In the genomic region with DNA sequence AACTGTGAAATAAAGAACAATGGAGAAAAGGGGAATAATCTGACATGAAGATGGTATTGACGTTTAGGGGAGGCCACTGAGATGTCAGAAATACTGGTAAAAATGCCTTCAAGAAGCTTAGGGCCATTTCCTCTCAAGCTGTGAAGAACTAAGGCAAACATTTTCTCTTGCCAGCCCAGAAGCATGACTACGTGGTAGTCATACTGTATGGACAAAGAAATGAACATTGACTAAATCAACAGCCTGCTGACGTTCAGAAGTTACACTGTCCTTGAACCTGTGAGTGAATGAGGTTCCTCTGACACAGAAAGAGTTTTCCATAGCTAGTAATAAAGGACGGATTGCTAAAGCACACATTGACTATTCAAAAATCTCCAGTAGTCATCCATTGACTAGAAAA, we compare ENCODE assay signal across 35 cellular contexts.
DNase-seq lines count a peak whose midpoint lies in the region; ATAC-seq, FAIRE-seq and TF ChIP-seq lines count a peak whose summit lies in the region.
"Had no signal": no experiment of that assay in that cellular context is flagged by ENCODE, and none has a peak within 500 bp of the region (broad histone marks: within the 10 kb centered on the region; RNA-seq: fewer than 3 reads in every experiment).

No MANE protein-coding gene starts in this region.

- H3K4me3 ChIP-seq in ACC112 (ENCODE audit: low read depth, low read length) (no peak overlapping the region), bronchial epithelial cell (ENCODE audit: low read depth, low read length) (no peak overlapping the region), HepG2 (replicated peaks in 1 of 3; ENCODE audit: insufficient read depth in 1 of 3, low read depth in 2 of 3, low read length in 3 of 3) (no peak overlapping the region), upper lobe of left lung (no peak overlapping the region), small intestine (ENCODE audit: low read depth in 1 of 2, low read length in 2 of 2) (no peak overlapping the region)
- H3K4me3 ChIP-seq: colonic mucosa, GM12878, right lobe of liver, stomach, vagina had no signal

- in situ Hi-C loops in HepG2 (cut with HindIII; ENCODE audit: extremely low pct_ligation_motif_present, low pct_unique_long_range_greater_than_20kb) = no loop called here

- POLR2A ChIA-PET in HepG2 (lab: Yijun Ruan, JAX) = no interaction called here

- WGBS in HepG2 (ENCODE audit: low lambda C conversion rate) = 0% methylated on average over 4 of the region's 4 CpGs
- 62 to 67% methylated on average over 4 of the region's 4 CpGs for whole genome bisulfite sequencing in upper lobe of left lung, 2 donors
- 44 to 72% (median 49%) methylated on average over 4 of the region's 4 CpGs for WGBS in small intestine, 3 donors

- TF ChIP-seq CTCF in bronchial epithelial cell (IDR thresholded peaks at IDR 0.05; ENCODE audit: insufficient read depth, low read length, severe bottlenecking) (no peak), HepG2 (CRISPR knock-in tag; IDR thresholded peaks at IDR 0.05) (no peak), upper lobe of left lung (IDR thresholded peaks at IDR 0.05) (no peak)

- H3K27me3 ChIP-seq in ACC112 (ENCODE audit: insufficient read depth, low read length) (no peaks in the 10 kb centered on the region), bronchial epithelial cell (ENCODE audit: control insufficient read depth, insufficient read depth, low read length) (no peaks in the 10 kb centered on the region), HepG2 (ENCODE audit: control insufficient read depth in 1 of 2, insufficient read depth in 2 of 2, low read length in 2 of 2) (no peaks in the 10 kb centered on the region), upper lobe of left lung (no peaks in the 10 kb centered on the region), small intestine (ENCODE audit: control insufficient read depth in 2 of 2, insufficient read depth in 2 of 2, low read length in 2 of 2) (no peaks in the 10 kb centered on the region)
- H3K27me3 ChIP-seq: colonic mucosa, neutrophil, right lobe of liver, stomach, vagina had no signal

- H2AFZ ChIP-seq in ACC112 (ENCODE audit: low read length, unreplicated experiment) (no peak overlapping the region), HepG2 (ENCODE audit: low read length) (no peak overlapping the region)

- no peak for TF ChIP-seq RAD21 in HepG2 (CRISPR knock-in tag; IDR thresholded peaks at IDR 0.05)

- no peak for FAIRE-seq in bronchial epithelial cell (lab: Jason Lieb, UNC)
- FAIRE-seq in HepG2 (lab: Jason Lieb, UNC) = no peak
- FAIRE-seq in small intestine (lab: Jason Lieb, UNC) = no peak
- FAIRE-seq: A204.1, D721Med, GM12878, RCC 7860 had no signal

- H3K79me2 ChIP-seq in ACC112 (ENCODE audit: control insufficient read depth, insufficient read depth, low read length, unreplicated experiment) (peaks cover 9% of the 10 kb centered on the region), HepG2 (ENCODE audit: insufficient read depth, low read length) (no peaks in the 10 kb centered on the region)

- TF ChIP-seq EP300 in HepG2 (IDR thresholded peaks at IDR 0.05; ENCODE audit: low read depth in 2 of 2, low read length in 2 of 2) (no peak), HepG2 (CRISPR knock-in tag; IDR thresholded peaks at IDR 0.05; ENCODE audit: borderline replicate concordance) (no peak), upper lobe of left lung (IDR thresholded peaks at IDR 0.05) (no peak)

- H3K9me3 ChIP-seq in HepG2 (ENCODE audit: low read length) (no peaks in the 10 kb centered on the region), upper lobe of left lung (no peaks in the 10 kb centered on the region), small intestine (ENCODE audit: control insufficient read depth, low read depth) (no peaks in the 10 kb centered on the region)
- H3K9me3 ChIP-seq: colonic mucosa, neutrophil, right lobe of liver, stomach, vagina had no signal

- ATAC-seq in HepG2 (peak; percentile 71), upper lobe of left lung (ENCODE audit: low FRiP score in 2 of 2) (no peak)
- ATAC-seq: GM12878, left ventricle myocardium superior had no signal

- no peak overlapping the region for H3K9ac ChIP-seq in HepG2 (ENCODE audit: insufficient read depth, low read depth, low read length)

- H4K20me1 ChIP-seq in HepG2 (ENCODE audit: insufficient read depth, low read length) = no peaks in the 10 kb centered on the region

- BruUV-seq in HepG2 (replicated peaks; lab: Mats Ljungman, UMichigan) = no TSS peak

- no peak overlapping the region for H3K4me2 ChIP-seq in HepG2 (ENCODE audit: low read depth, low read length)

- DNase-seq in M059J (ENCODE audit: low read depth) (peak; percentile 43), bronchial epithelial cell (ENCODE audit: low read depth) (peak; percentile 33), HepG2 (ENCODE audit: low spot score) (peak; percentile 72), middle frontal gyrus (ENCODE audit: extremely low spot score, low spot score) (no peak), upper lobe of left lung (no peak), ecto neural progenitor cell (ENCODE audit: low spot score) (no peak), small intestine (no peak)
- DNase-seq: activated CD4-positive, alpha-beta T cell treated with anti-CD3 and anti-CD28 coated beads for 48 hours; activated CD8-positive, alpha-beta memory T cell treated with anti-CD3 and anti-CD28 coated beads for 24 hours; activated naive CD4-positive, alpha-beta T cell treated with anti-CD3 and anti-CD28 coated beads, Interleukin-2, amount 50 U/mL, for 16 hours; activated T-cell treated with anti-CD3 and anti-CD28 coated beads for 4 hours; AML-193; amniotic stem cell; CD4-positive, alpha-beta memory T cell; colonic mucosa; effector memory CD4-positive, alpha-beta T cell; erythroblast; glutamatergic neuron; islet precursor cell; left ventricle myocardium superior; NCI-H1092 treated with DMSO at 0.1 percent for 48 hours; NCI-H1930; right lobe of liver; stimulated activated CD4-positive, alpha-beta T cell treated with anti-CD3 and anti-CD28 coated beads, Interleukin-12 subunit alpha, Interleukin-12 subunit beta, amount 100 ng/mL, for 4 hours; stimulated activated CD4-positive, alpha-beta T cell treated with anti-CD3 and anti-CD28 coated beads, Interleukin-4, amount 100 ng/mL, for 1 hour; stomach; T1000; WERI-Rb-1 had no signal

- CTCF ChIA-PET in HepG2 (lab: Yijun Ruan, JAX; ENCODE audit: low intra/inter-chr PET ratio, low total read pairs) = no interaction called here

- TF ChIP-seq POLR2A in HepG2 (IDR thresholded peaks at IDR 0.05; ENCODE audit: insufficient read depth in 1 of 2, low read depth in 2 of 2, low read length in 2 of 2) = no peak
- no peak for TF ChIP-seq POLR2A in upper lobe of left lung (IDR thresholded peaks at IDR 0.05)

- intact Hi-C loops in HepG2 (cut with micrococcal nuclease; ENCODE audit: unreplicated experiment) = no loop called here

- H3K4me1 ChIP-seq in ACC112 (ENCODE audit: control insufficient read depth, insufficient read depth, low read length, unreplicated experiment) (peaks cover 52% of the 10 kb centered on the region), HepG2 (ENCODE audit: insufficient read depth, low read length) (peaks cover 17% of the 10 kb centered on the region), upper lobe of left lung (peaks cover 0 to 5% (median 4%) of the 10 kb centered on the region in 4 donors), small intestine (ENCODE audit: control insufficient read depth in 2 of 2, insufficient read depth in 1 of 2, low read depth in 1 of 2, low read length in 1 of 2) (peaks cover 0 to 3% of the 10 kb centered on the region in 2 donors)
- H3K4me1 ChIP-seq: colonic mucosa, right lobe of liver, vagina had no signal

- H3K36me3 ChIP-seq in ACC112 (ENCODE audit: insufficient read depth, low read length) (no peaks in the 10 kb centered on the region), bronchial epithelial cell (ENCODE audit: control insufficient read depth, insufficient read depth, low read length) (no peaks in the 10 kb centered on the region), HepG2 (replicated peaks in 1 of 2; ENCODE audit: control insufficient read depth in 1 of 2, insufficient read depth in 2 of 2, low read length in 2 of 2) (no peaks in the 10 kb centered on the region), upper lobe of left lung (no peaks in the 10 kb centered on the region), small intestine (ENCODE audit: control insufficient read depth in 2 of 2, insufficient read depth in 2 of 2, low read length in 2 of 2) (no peaks in the 10 kb centered on the region)
- H3K36me3 ChIP-seq: colonic mucosa, neutrophil, right lobe of liver, stomach, vagina, WERI-Rb-1 had no signal

- H3K27ac ChIP-seq in ACC112 (ENCODE audit: low read depth, low read length) (peak overlapping the region; percentile 12; the same call in 1 of the 2 replicates), HepG2 (ENCODE audit: extremely low read length, insufficient read depth, low read length) (no peak overlapping the region), upper lobe of left lung (no peak overlapping the region), small intestine (ENCODE audit: low read depth in 1 of 2, low read length in 1 of 2) (no peak overlapping the region)
- H3K27ac ChIP-seq: colonic mucosa, neutrophil, right lobe of liver, stomach, vagina, WERI-Rb-1 had no signal

TF ChIP-seq in HepG2, 621 proteins besides CTCF, POLR2A, EP300 and RAD21 (continues in another document):
- TF ChIP-seq RXRB (CRISPR knock-in tag; IDR thresholded peaks at IDR 0.05; ENCODE audit: borderline replicate concordance) = 0 out of 2 replicates have a peak, but pooled peaks have one; percentile 15
- TF ChIP-seq, protein P1, sequence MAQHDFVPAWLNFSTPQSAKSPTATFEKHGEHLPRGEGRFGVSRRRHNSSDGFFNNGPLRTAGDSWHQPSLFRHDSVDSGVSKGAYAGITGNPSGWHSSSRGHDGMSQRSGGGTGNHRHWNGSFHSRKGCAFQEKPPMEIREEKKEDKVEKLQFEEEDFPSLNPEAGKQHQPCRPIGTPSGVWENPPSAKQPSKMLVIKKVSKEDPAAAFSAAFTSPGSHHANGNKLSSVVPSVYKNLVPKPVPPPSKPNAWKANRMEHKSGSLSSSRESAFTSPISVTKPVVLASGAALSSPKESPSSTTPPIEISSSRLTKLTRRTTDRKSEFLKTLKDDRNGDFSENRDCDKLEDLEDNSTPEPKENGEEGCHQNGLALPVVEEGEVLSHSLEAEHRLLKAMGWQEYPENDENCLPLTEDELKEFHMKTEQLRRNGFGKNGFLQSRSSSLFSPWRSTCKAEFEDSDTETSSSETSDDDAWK (CRISPR knock-in tag; IDR thresholded peaks at IDR 0.05) = no peak
- TF ChIP-seq CREB1 (IDR thresholded peaks at IDR 0.05) = no peak
- TF ChIP-seq CREB1 (CRISPR knock-in tag; IDR thresholded peaks at IDR 0.05) = 0 out of 2 replicates have a peak, but pooled peaks have one; percentile 24

Comparison
In these comparisons a context has a peak if more than half of its experiments do, and no peak if none do; other contexts are left out.
1. DNase-seq: peak in M059J (single experiment), bronchial epithelial cell (single experiment) and HepG2 (single experiment); none in middle frontal gyrus (single experiment), upper lobe of left lung (0 of 2), ecto neural progenitor cell (single experiment) and small intestine (single experiment).